In genomic region chr3:88712552-88712951, GRCh38 we compare ENCODE assay signal across 25 cellular contexts.
"Had no signal": no experiment of that assay in that cellular context is flagged by ENCODE, and none has a peak within 500 bp of the region (broad histone marks: within the 10 kb centered on the region; RNA-seq: fewer than 3 reads in every experiment).

No MANE protein-coding gene starts in this region.

- H3K27me3 ChIP-seq: gastroesophageal sphincter, heart right ventricle, left lung, ovary, right lobe of liver, suprapubic skin, transverse colon, upper lobe of right lung, vagina had no signal

- H3K36me3 ChIP-seq: gastroesophageal sphincter, heart right ventricle, left lung, ovary, right lobe of liver, suprapubic skin, transverse colon, upper lobe of right lung, vagina had no signal

- ATAC-seq: effector memory CD8-positive, alpha-beta T cell; esophagus mucosa; gastroesophageal sphincter; heart right ventricle; left cardiac atrium; left lung; naive thymus-derived CD8-positive, alpha-beta T cell; stimulated activated naive CD8-positive, alpha-beta T cell treated with anti-CD3 and anti-CD28 coated beads, Interleukin-15, amount 100 ng/mL, for 72 hours; upper lobe of right lung had no signal

- H3K36me3 Mint-ChIP-seq: naive thymus-derived CD8-positive, alpha-beta T cell had no signal

- H3K27ac Mint-ChIP-seq: effector memory CD8-positive, alpha-beta T cell; naive thymus-derived CD8-positive, alpha-beta T cell; nephron progenitor cell had no signal

- H3K4me3 Mint-ChIP-seq: effector memory CD8-positive, alpha-beta T cell; naive thymus-derived CD8-positive, alpha-beta T cell; nephron progenitor cell; stimulated activated naive CD8-positive, alpha-beta T cell treated with anti-CD3 and anti-CD28 coated beads, Interleukin-15, amount 100 ng/mL, for 72 hours had no signal

- H3K4me1 Mint-ChIP-seq: naive thymus-derived CD8-positive, alpha-beta T cell; stimulated activated naive CD8-positive, alpha-beta T cell treated with anti-CD3 and anti-CD28 coated beads, Interleukin-15, amount 100 ng/mL, for 72 hours had no signal

- H3K9me3 Mint-ChIP-seq: nephron progenitor cell had no signal

- H3K27ac ChIP-seq: coronary artery, gastroesophageal sphincter, heart right ventricle, left lung, ovary, right lobe of liver, suprapubic skin, transverse colon, upper lobe of right lung, vagina had no signal

- H3K4me3 ChIP-seq: coronary artery, gastroesophageal sphincter, heart right ventricle, left lung, ovary, right lobe of liver, suprapubic skin, transverse colon, upper lobe of right lung, vagina had no signal

- H3K27me3 Mint-ChIP-seq: effector memory CD8-positive, alpha-beta T cell; stimulated activated naive CD8-positive, alpha-beta T cell treated with anti-CD3 and anti-CD28 coated beads, Interleukin-15, amount 100 ng/mL, for 72 hours had no signal

- H3K4me1 ChIP-seq: gastroesophageal sphincter, heart right ventricle, left lung, right lobe of liver, suprapubic skin, transverse colon, upper lobe of right lung, vagina had no signal

- H3K9me3 ChIP-seq: gastroesophageal sphincter, ovary, right lobe of liver, suprapubic skin, transverse colon, upper lobe of right lung, vagina had no signal

- DNase-seq: effector memory CD8-positive, alpha-beta T cell; heart right ventricle; hippocampal formation; left cardiac atrium; left lung; naive thymus-derived CD8-positive, alpha-beta T cell; nephron progenitor cell; nucleus accumbens; ovary; posterior cingulate gyrus; right lobe of liver; small intestine; stimulated activated CD4-positive, alpha-beta T cell treated with anti-CD3 and anti-CD28 coated beads, Interleukin-12 subunit alpha, Interleukin-12 subunit beta, amount 100 ng/mL, for 4 hours; stimulated activated CD4-positive, alpha-beta T cell treated with anti-CD3 and anti-CD28 coated beads, Interleukin-1b, Interleukin-23, amount 100 ng/mL, for 48 hours; stimulated activated CD4-positive, alpha-beta T cell treated with anti-CD3 and anti-CD28 coated beads, Interleukin-4, amount 100 ng/mL, for 1 hour; stimulated activated CD8-positive, alpha-beta memory T cell treated with anti-CD3 and anti-CD28 coated beads, Interleukin-4, amount 100 ng/mL, for 48 hours; stimulated activated naive CD4-positive, alpha-beta T cell; stimulated activated naive CD8-positive, alpha-beta T cell treated with anti-CD3 and anti-CD28 coated beads, Interleukin-15, amount 100 ng/mL, for 72 hours; transverse colon; upper lobe of right lung had no signal
